18 cellular contexts compared by ENCODE assay signal in the genomic region with DNA sequence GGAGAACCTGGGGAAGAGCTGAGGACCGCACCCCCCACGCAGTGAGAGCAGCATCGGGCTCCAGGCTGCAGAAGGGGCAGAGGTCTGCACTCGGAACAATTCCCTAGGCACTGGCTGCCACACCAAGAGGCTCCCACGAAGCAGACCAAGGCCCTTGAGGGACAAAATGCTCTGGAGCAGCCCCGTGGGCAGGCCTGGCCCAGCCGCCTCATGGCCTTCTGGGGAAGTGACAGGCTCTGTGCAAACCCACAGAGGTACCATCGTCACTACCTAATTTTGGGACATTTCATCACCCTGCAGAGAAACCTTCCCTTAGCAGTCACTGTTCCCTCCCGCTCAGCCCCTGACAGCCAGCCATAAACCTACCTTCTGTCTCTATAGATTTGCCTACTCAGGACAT. TPM values are rescaled to one million over a fixed set of nuclear protein-coding genes. Genes with fewer than 3 reads are reported as not detected.
A peak's percentile ranks its signal among the peaks of the same experiment; 100 is the strongest.
DNase-seq lines count a peak whose midpoint lies in the region; ATAC-seq, FAIRE-seq and TF ChIP-seq lines count a peak whose summit lies in the region.
"Had no signal": no experiment of that assay in that cellular context is flagged by ENCODE, and none has a peak within 500 bp of the region (broad histone marks: within the 10 kb centered on the region; RNA-seq: fewer than 3 reads in every experiment).

No MANE protein-coding gene starts in this region.

- no peaks in the 10 kb centered on the region for H4K20me1 ChIP-seq in HepG2 (ENCODE audit: insufficient read depth, low read length)

- FAIRE-seq in HepG2 (lab: Jason Lieb, UNC) = no peak
- FAIRE-seq: astrocyte, H1 had no signal

- no peak overlapping the region for H2AFZ ChIP-seq in HepG2 (ENCODE audit: low read length)

- intact Hi-C loops in activated T-helper 1 cell treated with anti-CD3 and anti-CD28 coated beads, Interleukin-12 subunit alpha, Interleukin-12 subunit beta, Interleukin-2, Interleukin-4 antibody, amounts not matched to agents 30 ng/mL and 10 ng/mL and 1 ng/mL, durations not matched to agents 14 hours and 24 hours and 36 hours (cut with micrococcal nuclease) = no loop called here
- intact Hi-C loops in HepG2 (cut with micrococcal nuclease; ENCODE audit: unreplicated experiment) = loop anchor here (5.0 kb wide), 1 partner anchor 141 kb away; no protein-coding TSS in a partner anchor

- H3K4me1 Mint-ChIP-seq in activated T-cell treated with anti-CD3 and anti-CD28 coated beads, Interleukin-2, amount 50 U/mL, for 24 hours (ENCODE audit: low read depth) = peaks cover 15% of the 10 kb centered on the region
- H3K4me1 Mint-ChIP-seq in activated T-helper 1 cell treated with anti-CD3 and anti-CD28 coated beads, Interleukin-12 subunit alpha, Interleukin-12 subunit beta, Interleukin-2, Interleukin-4 antibody, amounts not matched to agents 30 ng/mL and 10 ng/mL and 1 ng/mL, durations not matched to agents 14 hours and 24 hours and 36 hours (ENCODE audit: low read depth) = peaks cover 24% of the 10 kb centered on the region

- H3K4me1 ChIP-seq in HepG2 (ENCODE audit: insufficient read depth, low read length) = peaks cover 7% of the 10 kb centered on the region
- H3K4me1 ChIP-seq in thoracic aorta (ENCODE audit: control insufficient read depth in 1 of 2, low read depth in 2 of 2) = peaks cover 3 to 14% of the 10 kb centered on the region in 2 donors

- no peak for TF ChIP-seq EP300 in HepG2 (IDR thresholded peaks at IDR 0.05; ENCODE audit: low read depth in 2 of 2, low read length in 2 of 2)
- no peak for TF ChIP-seq EP300 in HepG2 (CRISPR knock-in tag; IDR thresholded peaks at IDR 0.05; ENCODE audit: borderline replicate concordance)

- H3K27me3 Mint-ChIP-seq in activated T-cell treated with anti-CD3 and anti-CD28 coated beads, Interleukin-2, amount 50 U/mL, for 24 hours = no peaks in the 10 kb centered on the region
- no peaks in the 10 kb centered on the region for H3K27me3 Mint-ChIP-seq in activated T-helper 1 cell treated with anti-CD3 and anti-CD28 coated beads, Interleukin-12 subunit alpha, Interleukin-12 subunit beta, Interleukin-2, Interleukin-4 antibody, amounts not matched to agents 30 ng/mL and 10 ng/mL and 1 ng/mL, durations not matched to agents 14 hours and 24 hours and 36 hours (ENCODE audit: insufficient read depth)

- H3K9me3 Mint-ChIP-seq in activated T-cell treated with anti-CD3 and anti-CD28 coated beads, Interleukin-2, amount 50 U/mL, for 24 hours = no peaks in the 10 kb centered on the region
- H3K9me3 Mint-ChIP-seq in activated T-helper 1 cell treated with anti-CD3 and anti-CD28 coated beads, Interleukin-12 subunit alpha, Interleukin-12 subunit beta, Interleukin-2, Interleukin-4 antibody, amounts not matched to agents 30 ng/mL and 10 ng/mL and 1 ng/mL, durations not matched to agents 14 hours and 24 hours and 36 hours = no peaks in the 10 kb centered on the region

- TF ChIP-seq POLR2A in HepG2 (IDR thresholded peaks at IDR 0.05; ENCODE audit: insufficient read depth in 1 of 2, low read depth in 2 of 2, low read length in 2 of 2) = no peak

- no peak overlapping the region for H3K4me3 Mint-ChIP-seq in activated T-cell treated with anti-CD3 and anti-CD28 coated beads, Interleukin-2, amount 50 U/mL, for 24 hours
- no peak overlapping the region for H3K4me3 Mint-ChIP-seq in activated T-helper 1 cell treated with anti-CD3 and anti-CD28 coated beads, Interleukin-12 subunit alpha, Interleukin-12 subunit beta, Interleukin-2, Interleukin-4 antibody, amounts not matched to agents 30 ng/mL and 10 ng/mL and 1 ng/mL, durations not matched to agents 14 hours and 24 hours and 36 hours

- peak overlapping the region; percentile 56 for H3K27ac Mint-ChIP-seq in activated T-cell treated with anti-CD3 and anti-CD28 coated beads, Interleukin-2, amount 50 U/mL, for 24 hours
- H3K27ac Mint-ChIP-seq in activated T-helper 1 cell treated with anti-CD3 and anti-CD28 coated beads, Interleukin-12 subunit alpha, Interleukin-12 subunit beta, Interleukin-2, Interleukin-4 antibody, amounts not matched to agents 30 ng/mL and 10 ng/mL and 1 ng/mL, durations not matched to agents 14 hours and 24 hours and 36 hours = peak overlapping the region; percentile 44

- H3K36me3 ChIP-seq in HepG2 (replicated peaks in 1 of 2; ENCODE audit: control insufficient read depth in 1 of 2, insufficient read depth in 2 of 2, low read length in 2 of 2) (peaks cover 4 to 17% of the 10 kb centered on the region in 2 experiments; a peak in 2 of 5 replicates), thoracic aorta (peaks cover 6% of the 10 kb centered on the region)

- peaks cover 78% of the 10 kb centered on the region for H3K36me3 Mint-ChIP-seq in activated T-cell treated with anti-CD3 and anti-CD28 coated beads, Interleukin-2, amount 50 U/mL, for 24 hours (ENCODE audit: low read depth)
- H3K36me3 Mint-ChIP-seq in activated T-helper 1 cell treated with anti-CD3 and anti-CD28 coated beads, Interleukin-12 subunit alpha, Interleukin-12 subunit beta, Interleukin-2, Interleukin-4 antibody, amounts not matched to agents 30 ng/mL and 10 ng/mL and 1 ng/mL, durations not matched to agents 14 hours and 24 hours and 36 hours (ENCODE audit: low read depth) = peaks cover 40% of the 10 kb centered on the region

- ATAC-seq in HepG2 (no peak), thoracic aorta (ENCODE audit: insufficient number of reproducible peaks, low FRiP score, low read depth) (peak; percentile 79)

- no peak for DNase-seq in activated T-cell treated with anti-CD3 and anti-CD28 coated beads, Interleukin-2, amount 50 U/mL, for 24 hours
- no peak for DNase-seq in activated T-cell treated with anti-CD3 and anti-CD28 coated beads, Interleukin-2, amount 50 U/mL, for 1 hour
- no peak for DNase-seq in activated T-helper 1 cell treated with anti-CD3 and anti-CD28 coated beads, Interleukin-12 subunit alpha, Interleukin-12 subunit beta, Interleukin-2, Interleukin-4 antibody, amounts not matched to agents 30 ng/mL and 10 ng/mL and 1 ng/mL, durations not matched to agents 14 hours and 24 hours and 36 hours (ENCODE audit: low spot score)
- no peak for DNase-seq in HepG2 (ENCODE audit: low spot score)
- no peak for DNase-seq in thoracic aorta (ENCODE audit: low spot score)
- no peak for DNase-seq in NCI-H1694 (lab: John Stamatoyannopoulos, UW)
- no peak for DNase-seq in COR-L47 (lab: John Stamatoyannopoulos, UW)
- no peak for DNase-seq in T-helper 9 cell
- DNase-seq: ACHN, DMS153, NCI-H1092, RPMI8226 had no signal

- no TSS peak for BruUV-seq in HepG2 (replicated peaks; lab: Mats Ljungman, UMichigan)

- in situ Hi-C loops in HepG2 (cut with HindIII; ENCODE audit: extremely low pct_ligation_motif_present, low pct_unique_long_range_greater_than_20kb) = no loop called here

- TF ChIP-seq RAD21 in HepG2 (CRISPR knock-in tag; IDR thresholded peaks at IDR 0.05) = no peak

- CTCF ChIA-PET in HepG2 (lab: Yijun Ruan, JAX; ENCODE audit: low intra/inter-chr PET ratio, low total read pairs) = no interaction called here

- POLR2A ChIA-PET in HepG2 (lab: Yijun Ruan, JAX) = no interaction called here

- no peaks in the 10 kb centered on the region for H3K9me3 ChIP-seq in HepG2 (ENCODE audit: low read length)
- H3K9me3 ChIP-seq in thoracic aorta = no peaks in the 10 kb centered on the region

- 80% methylated on average over 2 of the region's 9 CpGs for WGBS in HepG2 (ENCODE audit: low lambda C conversion rate)

- H3K27me3 ChIP-seq in HepG2 (ENCODE audit: control insufficient read depth in 1 of 2, insufficient read depth in 2 of 2, low read length in 2 of 2) = no peaks in the 10 kb centered on the region
- H3K27me3 ChIP-seq in thoracic aorta (replicated peaks; ENCODE audit: insufficient read depth) = no peaks in the 10 kb centered on the region

- H3K79me2 ChIP-seq in HepG2 (ENCODE audit: insufficient read depth, low read length) = no peaks in the 10 kb centered on the region

- H3K4me3 ChIP-seq in HepG2 (replicated peaks in 1 of 3; ENCODE audit: insufficient read depth in 1 of 3, low read depth in 2 of 3, low read length in 3 of 3) (no peak overlapping the region), thoracic aorta (peak overlapping the region; percentile 1)

- H3K27ac ChIP-seq in HepG2 (ENCODE audit: extremely low read length, insufficient read depth, low read length) (no peak overlapping the region), thoracic aorta (peak overlapping the region; percentile 37 to 63)

- TF ChIP-seq CTCF in HepG2 (CRISPR knock-in tag; IDR thresholded peaks at IDR 0.05) (no peak), thoracic aorta (IDR thresholded peaks at IDR 0.05) (peak; percentile 14)

- no peak overlapping the region for H3K4me2 ChIP-seq in HepG2 (ENCODE audit: low read depth, low read length)

- H3K9ac ChIP-seq in HepG2 (ENCODE audit: insufficient read depth, low read depth, low read length) = no peak overlapping the region

RNA-seq across cellular contexts. Expression of gene FBXW5, which starts 15.9 kb away (rescaled TPM):
- total RNA-seq in activated T-helper 1 cell treated with anti-CD3 and anti-CD28 coated beads, Interleukin-12 subunit alpha, Interleukin-12 subunit beta, Interleukin-2, Interleukin-4 antibody, amounts not matched to agents 30 ng/mL and 10 ng/mL and 1 ng/mL, durations not matched to agents 14 hours and 24 hours and 36 hours = 92.5 and 96.2 TPM in 2 replicates
- total RNA-seq in HepG2 (2016; rRNA removed; fragmentation: Illumina TruSeq; extraction: Trizol) (47.4 and 60.4 TPM in 2 replicates), thoracic aorta (100 to 1,000 TPM; 176 to 383 TPM)
- total RNA-seq in HepG2 (2016; cell fraction: cytosol; rRNA removed; fragmentation: Illumina TruSeq; extraction: Trizol; ENCODE audit: low read depth) = 101 and 115 TPM in 2 replicates
- total RNA-seq in HepG2 (2016; cell fraction: insoluble cytoplasmic fraction; rRNA removed; fragmentation: Illumina TruSeq; extraction: Trizol) = 43.2 and 63.0 TPM in 2 replicates
- total RNA-seq in HepG2 (2016; cell fraction: membrane; rRNA removed; fragmentation: Illumina TruSeq; extraction: Trizol) = 157 and 168 TPM in 2 replicates
- total RNA-seq in HepG2 (2016; cell fraction: nucleus; rRNA removed; fragmentation: Illumina TruSeq; extraction: Trizol) = 38.4 and 45.7 TPM in 2 replicates
- 52.0 and 76.2 TPM in 2 replicates for polyA plus RNA-seq in HepG2 (2011; rRNA removed)
- polyA plus RNA-seq in HepG2 (2011; cell fraction: cytosol; rRNA removed) = 70.1 and 111 TPM in 2 replicates
- 318 and 399 TPM in 2 replicates for polyA plus RNA-seq in HepG2 (2011; cell fraction: nucleus; rRNA removed)
- 33.4 and 43.8 TPM in 2 replicates for polyA plus RNA-seq in HepG2 (2012)
- 106 and 116 TPM in 2 replicates for polyA plus RNA-seq in HepG2 (2016; cell fraction: cytosol; fragmentation: Illumina TruSeq; extraction: Trizol; ENCODE audit: low read depth)
- polyA plus RNA-seq in HepG2 (2016; cell fraction: insoluble cytoplasmic fraction; fragmentation: Illumina TruSeq; extraction: Trizol; ENCODE audit: low read depth) = 41.2 and 50.1 TPM in 2 replicates
- 127 and 134 TPM in 2 replicates for polyA plus RNA-seq in HepG2 (2016; cell fraction: membrane; fragmentation: Illumina TruSeq; extraction: Trizol; ENCODE audit: low read depth)
- polyA plus RNA-seq in HepG2 (2016; cell fraction: nucleus; fragmentation: Illumina TruSeq; extraction: Trizol; ENCODE audit: insufficient read depth, low read depth) = 94.3 and 97.4 TPM in 2 replicates
- 183 and 195 TPM in 2 replicates for polyA minus RNA-seq in HepG2 (2011; rRNA and poly(A)+ RNA removed; ENCODE audit: low replicate concordance)
- polyA minus RNA-seq in HepG2 (2011; cell fraction: cytosol; rRNA and poly(A)+ RNA removed) = 55.6 and 63.5 TPM in 2 replicates
- polyA minus RNA-seq in HepG2 (2011; cell fraction: nucleus; rRNA and poly(A)+ RNA removed) = 34.1 and 36.8 TPM in 2 replicates

RNA-seq across cellular contexts. Expression of gene C8G, which starts 16.5 kb away (rescaled TPM):
- 0.56 and 1.5 TPM in 2 replicates for total RNA-seq in activated T-helper 1 cell treated with anti-CD3 and anti-CD28 coated beads, Interleukin-12 subunit alpha, Interleukin-12 subunit beta, Interleukin-2, Interleukin-4 antibody, amounts not matched to agents 30 ng/mL and 10 ng/mL and 1 ng/mL, durations not matched to agents 14 hours and 24 hours and 36 hours
- total RNA-seq in HepG2 (2016; rRNA removed; fragmentation: Illumina TruSeq; extraction: Trizol) (2.0 and 4.9 TPM in 2 replicates), thoracic aorta (not detected)
- total RNA-seq in HepG2 (2016; cell fraction: cytosol; rRNA removed; fragmentation: Illumina TruSeq; extraction: Trizol; ENCODE audit: low read depth) = 1.2 and 2.9 TPM in 2 replicates
- 1.4 and 4.7 TPM in 2 replicates for total RNA-seq in HepG2 (2016; cell fraction: insoluble cytoplasmic fraction; rRNA removed; fragmentation: Illumina TruSeq; extraction: Trizol)
- total RNA-seq in HepG2 (2016; cell fraction: membrane; rRNA removed; fragmentation: Illumina TruSeq; extraction: Trizol) = 2.1 and 3.5 TPM in 2 replicates
- total RNA-seq in HepG2 (2016; cell fraction: nucleus; rRNA removed; fragmentation: Illumina TruSeq; extraction: Trizol) = 6.1 and 7.0 TPM in 2 replicates
- polyA plus RNA-seq in HepG2 (2011; rRNA removed) = 12.8 and 18.3 TPM in 2 replicates
- 8.9 and 13.0 TPM in 2 replicates for polyA plus RNA-seq in HepG2 (2011; cell fraction: cytosol; rRNA removed)
- 94.5 and 107 TPM in 2 replicates for polyA plus RNA-seq in HepG2 (2011; cell fraction: nucleus; rRNA removed)
- 15.3 and 17.5 TPM in 2 replicates for polyA plus RNA-seq in HepG2 (2012)
- 2.1 and 2.6 TPM in 2 replicates for polyA plus RNA-seq in HepG2 (2016; cell fraction: cytosol; fragmentation: Illumina TruSeq; extraction: Trizol; ENCODE audit: low read depth)
- polyA plus RNA-seq in HepG2 (2016; cell fraction: insoluble cytoplasmic fraction; fragmentation: Illumina TruSeq; extraction: Trizol; ENCODE audit: low read depth) = 2.3 and 2.4 TPM in 2 replicates
- 2.2 and 3.1 TPM in 2 replicates for polyA plus RNA-seq in HepG2 (2016; cell fraction: membrane; fragmentation: Illumina TruSeq; extraction: Trizol; ENCODE audit: low read depth)
- 10.1 and 13.4 TPM in 2 replicates for polyA plus RNA-seq in HepG2 (2016; cell fraction: nucleus; fragmentation: Illumina TruSeq; extraction: Trizol; ENCODE audit: insufficient read depth, low read depth)
- 0.70 and 11.9 TPM in 2 replicates for polyA minus RNA-seq in HepG2 (2011; rRNA and poly(A)+ RNA removed; ENCODE audit: low replicate concordance)
- polyA minus RNA-seq in HepG2 (2011; cell fraction: cytosol; rRNA and poly(A)+ RNA removed) = 3.6 and 6.2 TPM in 2 replicates
- polyA minus RNA-seq in HepG2 (2011; cell fraction: nucleus; rRNA and poly(A)+ RNA removed) = 7.0 and 7.2 TPM in 2 replicates
- total RNA-seq: NCI-H460 had no signal

RNA-seq across cellular contexts. Expression of gene LCN12, which starts 23.5 kb away (rescaled TPM):
- total RNA-seq in activated T-helper 1 cell treated with anti-CD3 and anti-CD28 coated beads, Interleukin-12 subunit alpha, Interleukin-12 subunit beta, Interleukin-2, Interleukin-4 antibody, amounts not matched to agents 30 ng/mL and 10 ng/mL and 1 ng/mL, durations not matched to agents 14 hours and 24 hours and 36 hours = 1.8 and 1.9 TPM in 2 replicates
- 1.2 and 3.4 TPM in 2 replicates for total RNA-seq in HepG2 (2016; rRNA removed; fragmentation: Illumina TruSeq; extraction: Trizol)
- 0.97 TPM in 1 of 2 replicates, not detected in the other for total RNA-seq in HepG2 (2016; cell fraction: cytosol; rRNA removed; fragmentation: Illumina TruSeq; extraction: Trizol; ENCODE audit: low read depth)
- 0.89 and 3.4 TPM in 2 replicates for total RNA-seq in HepG2 (2016; cell fraction: insoluble cytoplasmic fraction; rRNA removed; fragmentation: Illumina TruSeq; extraction: Trizol)
- 1.1 and 1.4 TPM in 2 replicates for total RNA-seq in HepG2 (2016; cell fraction: membrane; rRNA removed; fragmentation: Illumina TruSeq; extraction: Trizol)
- 4.3 and 4.4 TPM in 2 replicates for total RNA-seq in HepG2 (2016; cell fraction: nucleus; rRNA removed; fragmentation: Illumina TruSeq; extraction: Trizol)
- polyA plus RNA-seq in HepG2 (2011; rRNA removed) = 6.9 and 7.5 TPM in 2 replicates
- 1.1 and 1.6 TPM in 2 replicates for polyA plus RNA-seq in HepG2 (2011; cell fraction: cytosol; rRNA removed)
- polyA plus RNA-seq in HepG2 (2011; cell fraction: nucleus; rRNA removed) = 68.8 and 75.7 TPM in 2 replicates
- polyA plus RNA-seq in HepG2 (2012) = 5.5 and 6.7 TPM in 2 replicates
- 0.62 and 0.70 TPM in 2 replicates for polyA plus RNA-seq in HepG2 (2016; cell fraction: cytosol; fragmentation: Illumina TruSeq; extraction: Trizol; ENCODE audit: low read depth)
- 1.5 and 1.7 TPM in 2 replicates for polyA plus RNA-seq in HepG2 (2016; cell fraction: insoluble cytoplasmic fraction; fragmentation: Illumina TruSeq; extraction: Trizol; ENCODE audit: low read depth)
- 1.4 and 1.7 TPM in 2 replicates for polyA plus RNA-seq in HepG2 (2016; cell fraction: membrane; fragmentation: Illumina TruSeq; extraction: Trizol; ENCODE audit: low read depth)
- polyA plus RNA-seq in HepG2 (2016; cell fraction: nucleus; fragmentation: Illumina TruSeq; extraction: Trizol; ENCODE audit: insufficient read depth, low read depth) = 23.3 and 27.4 TPM in 2 replicates
- 3.2 and 7.0 TPM in 2 replicates for polyA minus RNA-seq in HepG2 (2011; rRNA and poly(A)+ RNA removed; ENCODE audit: low replicate concordance)
- polyA minus RNA-seq in HepG2 (2011; cell fraction: cytosol; rRNA and poly(A)+ RNA removed) = 1.6 and 3.5 TPM in 2 replicates
- 5.3 and 7.7 TPM in 2 replicates for polyA minus RNA-seq in HepG2 (2011; cell fraction: nucleus; rRNA and poly(A)+ RNA removed)
- total RNA-seq in thoracic aorta = under 1 TPM in 1 of 2 donors, not detected in 1; 0.27 TPM
- total RNA-seq: astrocyte, HT1080, urinary bladder had no signal

RNA-seq across cellular contexts. Expression of gene TRAF2, which starts 42.3 kb away (rescaled TPM):
- 67.4 and 76.3 TPM in 2 replicates for total RNA-seq in activated T-helper 1 cell treated with anti-CD3 and anti-CD28 coated beads, Interleukin-12 subunit alpha, Interleukin-12 subunit beta, Interleukin-2, Interleukin-4 antibody, amounts not matched to agents 30 ng/mL and 10 ng/mL and 1 ng/mL, durations not matched to agents 14 hours and 24 hours and 36 hours
- total RNA-seq in HepG2 (2016; rRNA removed; fragmentation: Illumina TruSeq; extraction: Trizol) (13.4 and 13.6 TPM in 2 replicates), thoracic aorta (10 to 100 TPM; 11.6 to 12.9 TPM)
- 2.6 and 2.9 TPM in 2 replicates for total RNA-seq in HepG2 (2016; cell fraction: cytosol; rRNA removed; fragmentation: Illumina TruSeq; extraction: Trizol; ENCODE audit: low read depth)
- 12.1 and 13.9 TPM in 2 replicates for total RNA-seq in HepG2 (2016; cell fraction: insoluble cytoplasmic fraction; rRNA removed; fragmentation: Illumina TruSeq; extraction: Trizol)
- total RNA-seq in HepG2 (2016; cell fraction: membrane; rRNA removed; fragmentation: Illumina TruSeq; extraction: Trizol) = 4.8 and 6.0 TPM in 2 replicates
- total RNA-seq in HepG2 (2016; cell fraction: nucleus; rRNA removed; fragmentation: Illumina TruSeq; extraction: Trizol) = 10.7 and 13.3 TPM in 2 replicates
- 12.4 and 15.5 TPM in 2 replicates for polyA plus RNA-seq in HepG2 (2011; rRNA removed)
- polyA plus RNA-seq in HepG2 (2011; cell fraction: cytosol; rRNA removed) = 8.6 and 12.5 TPM in 2 replicates
- polyA plus RNA-seq in HepG2 (2011; cell fraction: nucleus; rRNA removed) = 30.8 and 35.5 TPM in 2 replicates
- polyA plus RNA-seq in HepG2 (2012) = 7.0 and 8.7 TPM in 2 replicates
- polyA plus RNA-seq in HepG2 (2016; cell fraction: cytosol; fragmentation: Illumina TruSeq; extraction: Trizol; ENCODE audit: low read depth) = 1.7 and 2.3 TPM in 2 replicates
- 11.2 and 13.9 TPM in 2 replicates for polyA plus RNA-seq in HepG2 (2016; cell fraction: insoluble cytoplasmic fraction; fragmentation: Illumina TruSeq; extraction: Trizol; ENCODE audit: low read depth)
- 3.5 and 4.0 TPM in 2 replicates for polyA plus RNA-seq in HepG2 (2016; cell fraction: membrane; fragmentation: Illumina TruSeq; extraction: Trizol; ENCODE audit: low read depth)
- 24.7 and 26.6 TPM in 2 replicates for polyA plus RNA-seq in HepG2 (2016; cell fraction: nucleus; fragmentation: Illumina TruSeq; extraction: Trizol; ENCODE audit: insufficient read depth, low read depth)
- polyA minus RNA-seq in HepG2 (2011; rRNA and poly(A)+ RNA removed; ENCODE audit: low replicate concordance) = 25.6 and 44.8 TPM in 2 replicates
- polyA minus RNA-seq in HepG2 (2011; cell fraction: cytosol; rRNA and poly(A)+ RNA removed) = 10.1 and 12.2 TPM in 2 replicates
- 13.0 and 15.2 TPM in 2 replicates for polyA minus RNA-seq in HepG2 (2011; cell fraction: nucleus; rRNA and poly(A)+ RNA removed)

RNA-seq across cellular contexts. Expression of gene PTGDS, which starts 48.7 kb away (rescaled TPM):
- total RNA-seq in activated T-helper 1 cell treated with anti-CD3 and anti-CD28 coated beads, Interleukin-12 subunit alpha, Interleukin-12 subunit beta, Interleukin-2, Interleukin-4 antibody, amounts not matched to agents 30 ng/mL and 10 ng/mL and 1 ng/mL, durations not matched to agents 14 hours and 24 hours and 36 hours = 0.36 TPM in 1 of 2 replicates, not detected in the other
- total RNA-seq in HepG2 (2016; rRNA removed; fragmentation: Illumina TruSeq; extraction: Trizol) (0.33 TPM in 1 of 2 replicates, not detected in the other), thoracic aorta (10 to 100 TPM; 66.1 to 89.5 TPM)
- total RNA-seq in HepG2 (2016; cell fraction: cytosol; rRNA removed; fragmentation: Illumina TruSeq; extraction: Trizol; ENCODE audit: low read depth) = not detected in 2 replicates
- not detected in 2 replicates for total RNA-seq in HepG2 (2016; cell fraction: insoluble cytoplasmic fraction; rRNA removed; fragmentation: Illumina TruSeq; extraction: Trizol)
- total RNA-seq in HepG2 (2016; cell fraction: membrane; rRNA removed; fragmentation: Illumina TruSeq; extraction: Trizol) = not detected in 2 replicates
- not detected in 2 replicates for total RNA-seq in HepG2 (2016; cell fraction: nucleus; rRNA removed; fragmentation: Illumina TruSeq; extraction: Trizol)
- polyA plus RNA-seq in HepG2 (2011; rRNA removed) = 0.31 and 0.50 TPM in 2 replicates
- 0.12 and 0.13 TPM in 2 replicates for polyA plus RNA-seq in HepG2 (2011; cell fraction: cytosol; rRNA removed)
- 0.90 and 1.8 TPM in 2 replicates for polyA plus RNA-seq in HepG2 (2011; cell fraction: nucleus; rRNA removed)
- not detected in 2 replicates for polyA plus RNA-seq in HepG2 (2012)
- polyA plus RNA-seq in HepG2 (2016; cell fraction: cytosol; fragmentation: Illumina TruSeq; extraction: Trizol; ENCODE audit: low read depth) = not detected in 2 replicates
- polyA plus RNA-seq in HepG2 (2016; cell fraction: insoluble cytoplasmic fraction; fragmentation: Illumina TruSeq; extraction: Trizol; ENCODE audit: low read depth) = not detected in 2 replicates
- polyA plus RNA-seq in HepG2 (2016; cell fraction: membrane; fragmentation: Illumina TruSeq; extraction: Trizol; ENCODE audit: low read depth) = not detected in 2 replicates
- polyA plus RNA-seq in HepG2 (2016; cell fraction: nucleus; fragmentation: Illumina TruSeq; extraction: Trizol; ENCODE audit: insufficient read depth, low read depth) = not detected in 2 replicates
- 4.6 TPM in 1 of 2 replicates, not detected in the other for polyA minus RNA-seq in HepG2 (2011; rRNA and poly(A)+ RNA removed; ENCODE audit: low replicate concordance)
- not detected in 2 replicates for polyA minus RNA-seq in HepG2 (2011; cell fraction: cytosol; rRNA and poly(A)+ RNA removed)
- polyA minus RNA-seq in HepG2 (2011; cell fraction: nucleus; rRNA and poly(A)+ RNA removed) = not detected in 2 replicates
- total RNA-seq: HT1080, NCI-H460, neural crest cell had no signal
